8 cellular contexts compared by ENCODE assay signal in genomic region chr3:57692404-57693191, GRCh38. TPM values are rescaled to one million over a fixed set of nuclear protein-coding genes. Genes with fewer than 3 reads are reported as not detected.
A peak's percentile ranks its signal among the peaks of the same experiment; 100 is the strongest.
DNase-seq lines count a peak whose midpoint lies in the region; ATAC-seq and TF ChIP-seq lines count a peak whose summit lies in the region.

A gene with protein sequence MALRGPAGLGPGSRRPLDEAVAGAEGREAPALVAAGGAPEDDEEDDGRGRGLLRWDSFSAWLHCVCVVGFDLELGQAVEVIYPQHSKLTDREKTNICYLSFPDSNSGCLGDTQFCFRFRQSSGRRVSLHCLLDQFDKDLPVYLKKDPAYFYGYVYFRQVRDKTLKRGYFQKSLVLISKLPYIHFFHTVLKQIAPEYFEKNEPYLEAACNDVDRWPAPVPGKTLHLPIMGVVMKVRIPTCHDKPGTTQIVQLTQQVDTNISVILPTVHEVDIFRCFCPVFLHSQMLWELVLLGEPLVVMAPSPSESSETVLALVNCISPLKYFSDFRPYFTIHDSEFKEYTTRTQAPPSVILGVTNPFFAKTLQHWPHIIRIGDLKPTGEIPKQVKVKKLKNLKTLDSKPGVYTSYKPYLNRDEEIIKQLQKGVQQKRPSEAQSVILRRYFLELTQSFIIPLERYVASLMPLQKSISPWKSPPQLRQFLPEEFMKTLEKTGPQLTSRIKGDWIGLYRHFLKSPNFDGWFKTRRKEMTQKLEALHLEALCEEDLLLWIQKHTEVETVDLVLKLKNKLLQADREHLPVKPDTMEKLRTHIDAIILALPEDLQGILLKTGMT (minus strand): TSS chr3:57693077. CDS start chr3:57693018, 59 bp downstream.

- peak; percentile 99 for DNase-seq in AG08395 (ENCODE audit: low spot score)
- peak; percentile 96 for DNase-seq in NCI-H226
- DNase-seq in WTC11 (ENCODE audit: low spot score) = peak; percentile 90
- DNase-seq in cardiac fibroblast (ENCODE audit: low read depth in 2 of 2) = peak; percentile 92 to 95
- peak; percentile 94 to 97 (median 97) for DNase-seq in immature natural killer cell
- peak; percentile 77 for DNase-seq in smooth muscle cell of the brain vasculature (ENCODE audit: low read depth, low spot score)

- TF ChIP-seq CTCF in WTC11 (IDR thresholded peaks at IDR 0.05) (no peak), cardiac fibroblast (IDR thresholded peaks at IDR 0.05; ENCODE audit: low read depth, low read length) (no peak)

- H3K27me3 Mint-ChIP-seq in WTC11 (ENCODE audit: low read depth) (no peaks in the 10 kb centered on the region), immature natural killer cell (ENCODE audit: low read depth in 3 of 3) (peaks cover 11 to 27% (median 21%) of the 10 kb centered on the region in 3 donors)

- H3K36me3 Mint-ChIP-seq in WTC11 = no peaks in the 10 kb centered on the region
- H3K36me3 Mint-ChIP-seq in immature natural killer cell = peaks cover 0 to 4% (median 3%) of the 10 kb centered on the region in 3 donors

- H3K9me3 Mint-ChIP-seq in WTC11 (no peaks in the 10 kb centered on the region), immature natural killer cell (no peaks in the 10 kb centered on the region)

- H3K4me3 Mint-ChIP-seq in WTC11 (peak within 1 kb of the TSS; percentile 88), immature natural killer cell (peak within 1 kb of the TSS; percentile 86 to 97 (median 93))

- peak within 1 kb of the TSS; percentile 95 for H3K27ac Mint-ChIP-seq in WTC11
- peak within 1 kb of the TSS; percentile 89 to 98 (median 97) for H3K27ac Mint-ChIP-seq in immature natural killer cell

- peak; percentile 80 for ATAC-seq in GM18907 (IDR thresholded peaks at IDR 0.05; ENCODE audit: unreplicated experiment)
- ATAC-seq in HG03139 (IDR thresholded peaks at IDR 0.05; ENCODE audit: unreplicated experiment) = peak; percentile 72
- peak; percentile 94 for ATAC-seq in WTC11

- H3K4me1 Mint-ChIP-seq in WTC11 = peaks cover 16% of the 10 kb centered on the region
- peaks cover 39 to 43% of the 10 kb centered on the region in 2 donors for H3K4me1 Mint-ChIP-seq in immature natural killer cell

- POLR2A ChIA-PET in WTC11 (lab: Charles Lee) = interaction anchor here (0.5 to 1.4 kb wide), 2 partner anchors 63 to 78 kb away, joined by 3 to 13 read pairs; partner anchors contain the start of gene SLMAP

- CTCF ChIA-PET in WTC11 (lab: Charles Lee) = interaction anchor here (1.0 kb wide), 1 partner anchor 133 kb away, joined by 4 read pairs; no protein-coding TSS in a partner anchor

- peak within 1 kb of the TSS; percentile 55 to 80 for H3K4me3 ChIP-seq in cardiac fibroblast (replicated peaks in 1 of 2; ENCODE audit: low read depth in 2 of 2, low read length in 2 of 2)

TF ChIP-seq in WTC11, 78 proteins besides CTCF, POLR2A, EP300 and RAD21 (continues in another document):
- TF ChIP-seq, protein P1, sequence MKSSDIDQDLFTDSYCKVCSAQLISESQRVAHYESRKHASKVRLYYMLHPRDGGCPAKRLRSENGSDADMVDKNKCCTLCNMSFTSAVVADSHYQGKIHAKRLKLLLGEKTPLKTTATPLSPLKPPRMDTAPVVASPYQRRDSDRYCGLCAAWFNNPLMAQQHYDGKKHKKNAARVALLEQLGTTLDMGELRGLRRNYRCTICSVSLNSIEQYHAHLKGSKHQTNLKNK (CRISPR knock-in tag; IDR thresholded peaks at IDR 0.05) = 0 out of 2 replicates have a peak, but pooled peaks have one; percentile 64
- TF ChIP-seq, protein P2, sequence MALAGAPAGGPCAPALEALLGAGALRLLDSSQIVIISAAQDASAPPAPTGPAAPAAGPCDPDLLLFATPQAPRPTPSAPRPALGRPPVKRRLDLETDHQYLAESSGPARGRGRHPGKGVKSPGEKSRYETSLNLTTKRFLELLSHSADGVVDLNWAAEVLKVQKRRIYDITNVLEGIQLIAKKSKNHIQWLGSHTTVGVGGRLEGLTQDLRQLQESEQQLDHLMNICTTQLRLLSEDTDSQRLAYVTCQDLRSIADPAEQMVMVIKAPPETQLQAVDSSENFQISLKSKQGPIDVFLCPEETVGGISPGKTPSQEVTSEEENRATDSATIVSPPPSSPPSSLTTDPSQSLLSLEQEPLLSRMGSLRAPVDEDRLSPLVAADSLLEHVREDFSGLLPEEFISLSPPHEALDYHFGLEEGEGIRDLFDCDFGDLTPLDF (CRISPR knock-in tag; IDR thresholded peaks at IDR 0.05) = no peak
- TF ChIP-seq NR2C2 (CRISPR knock-in tag; IDR thresholded peaks at IDR 0.05) (0 out of 2 replicates have a peak, but pooled peaks have one; percentile 18), ZNF232 (CRISPR knock-in tag; IDR thresholded peaks at IDR 0.05) (peak; percentile 90), ZNF423 (CRISPR knock-in tag; IDR thresholded peaks at IDR 0.05) (no peak), EMX1 (CRISPR knock-in tag; IDR thresholded peaks at IDR 0.05) (no peak), NR1H2 (CRISPR knock-in tag; IDR thresholded peaks at IDR 0.05) (no peak), NFATC4 (CRISPR knock-in tag; IDR thresholded peaks at IDR 0.05) (no peak), NFYB (CRISPR knock-in tag; conservative IDR thresholded peaks at IDR 0.05; ENCODE audit: low read depth) (no peak), PRRX2 (CRISPR knock-in tag; IDR thresholded peaks at IDR 0.05) (no peak), MXD4 (CRISPR knock-in tag; IDR thresholded peaks at IDR 0.05; ENCODE audit: borderline replicate concordance) (no peak), OVOL2 (CRISPR knock-in tag; IDR thresholded peaks at IDR 0.05; ENCODE audit: borderline replicate concordance) (no peak), SMAD4 (CRISPR knock-in tag; IDR thresholded peaks at IDR 0.05) (0 out of 2 replicates have a peak, but pooled peaks have one; percentile 44), ZNF263 (CRISPR knock-in tag; IDR thresholded peaks at IDR 0.05; ENCODE audit: low read depth) (peak; percentile 57; the same call in 1 of the 2 replicates), ELF4 (CRISPR knock-in tag; IDR thresholded peaks at IDR 0.05; ENCODE audit: low read depth) (0 out of 2 replicates have a peak, but pooled peaks have one; percentile 81), STAT6 (CRISPR knock-in tag; conservative IDR thresholded peaks at IDR 0.05; ENCODE audit: low read depth) (no peak)
- TF ChIP-seq, protein P3, sequence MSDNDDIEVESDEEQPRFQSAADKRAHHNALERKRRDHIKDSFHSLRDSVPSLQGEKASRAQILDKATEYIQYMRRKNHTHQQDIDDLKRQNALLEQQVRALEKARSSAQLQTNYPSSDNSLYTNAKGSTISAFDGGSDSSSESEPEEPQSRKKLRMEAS (CRISPR knock-in tag; IDR thresholded peaks at IDR 0.05) = peak; percentile 91
- TF ChIP-seq, protein P4, sequence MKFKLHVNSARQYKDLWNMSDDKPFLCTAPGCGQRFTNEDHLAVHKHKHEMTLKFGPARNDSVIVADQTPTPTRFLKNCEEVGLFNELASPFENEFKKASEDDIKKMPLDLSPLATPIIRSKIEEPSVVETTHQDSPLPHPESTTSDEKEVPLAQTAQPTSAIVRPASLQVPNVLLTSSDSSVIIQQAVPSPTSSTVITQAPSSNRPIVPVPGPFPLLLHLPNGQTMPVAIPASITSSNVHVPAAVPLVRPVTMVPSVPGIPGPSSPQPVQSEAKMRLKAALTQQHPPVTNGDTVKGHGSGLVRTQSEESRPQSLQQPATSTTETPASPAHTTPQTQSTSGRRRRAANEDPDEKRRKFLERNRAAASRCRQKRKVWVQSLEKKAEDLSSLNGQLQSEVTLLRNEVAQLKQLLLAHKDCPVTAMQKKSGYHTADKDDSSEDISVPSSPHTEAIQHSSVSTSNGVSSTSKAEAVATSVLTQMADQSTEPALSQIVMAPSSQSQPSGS (CRISPR knock-in tag; IDR thresholded peaks at IDR 0.05; ENCODE audit: borderline replicate concordance, low read depth) = no peak
- TF ChIP-seq, protein P5, sequence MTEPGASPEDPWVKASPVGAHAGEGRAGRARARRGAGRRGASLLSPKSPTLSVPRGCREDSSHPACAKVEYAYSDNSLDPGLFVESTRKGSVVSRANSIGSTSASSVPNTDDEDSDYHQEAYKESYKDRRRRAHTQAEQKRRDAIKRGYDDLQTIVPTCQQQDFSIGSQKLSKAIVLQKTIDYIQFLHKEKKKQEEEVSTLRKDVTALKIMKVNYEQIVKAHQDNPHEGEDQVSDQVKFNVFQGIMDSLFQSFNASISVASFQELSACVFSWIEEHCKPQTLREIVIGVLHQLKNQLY (CRISPR knock-in tag; IDR thresholded peaks at IDR 0.05) = no peak; the same call in none of the 2 replicates

RNA-seq across cellular contexts. Expression of the gene that starts here (rescaled TPM):
- total RNA-seq in WTC11 (2021) = 12.4 to 15.1 TPM (median 13.9 TPM) in 3 replicates
- polyA plus RNA-seq in immature natural killer cell = 10 to 100 TPM in 2 of 3 donors, 1 to 10 TPM in 1; 8.8 to 37.1 (median 27.5) TPM

Comparison
In these comparisons a context has a peak if more than half of its experiments do, and no peak if none do; other contexts are left out.
1. Peak in every context shown above with its lines: DNase-seq, ATAC-seq and H3K4me3 ChIP-seq.